Comparison of ENCODE assay signal across 14 cellular contexts in the genomic region with DNA sequence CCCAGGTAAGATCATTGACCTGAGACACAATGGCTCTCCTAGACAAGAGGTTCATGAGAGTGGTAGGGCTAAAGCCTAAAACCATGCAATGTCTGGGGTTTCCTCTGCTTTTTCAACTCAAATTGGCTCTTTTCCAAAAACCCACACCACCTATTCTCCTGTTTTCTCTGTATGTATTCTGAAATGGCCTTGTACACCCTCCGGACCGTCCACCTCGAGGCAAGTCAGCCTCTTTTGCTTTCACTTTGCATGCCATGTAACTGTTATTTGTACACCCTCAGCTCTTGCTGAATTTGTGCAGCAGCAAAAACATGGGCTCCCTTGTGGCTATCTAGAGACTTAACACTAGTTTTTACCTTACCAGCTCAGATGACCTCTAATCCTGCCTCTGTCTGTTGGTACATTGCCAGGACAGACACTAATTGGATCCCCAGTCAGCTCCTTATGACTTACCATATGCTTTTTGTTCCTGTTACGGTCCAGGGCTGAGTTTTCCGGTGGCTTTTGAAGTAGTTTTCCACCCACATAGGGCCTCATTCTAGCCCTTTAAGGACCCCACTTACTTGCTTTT.
"Had no signal": no experiment of that assay in that cellular context is flagged by ENCODE, and none has a peak within 500 bp of the region (broad histone marks: within the 10 kb centered on the region; RNA-seq: fewer than 3 reads in every experiment).

No MANE protein-coding gene starts in this region.

- FAIRE-seq: colon had no signal

- H3K9me3 ChIP-seq: ovary had no signal

- H3K4me1 ChIP-seq: heart left ventricle, sigmoid colon had no signal

- DNase-seq: activated CD8-positive, alpha-beta memory T cell treated with anti-CD3 and anti-CD28 coated beads, Interleukin-2, amount 50 U/mL, for 48 hours; activated CD8-positive, alpha-beta T cell treated with anti-CD3 and anti-CD28 coated beads for 36 hours; activated naive CD4-positive, alpha-beta T cell; aorta; foreskin melanocyte; heart left ventricle; islet precursor cell; left ventricle myocardium superior; ovary; sigmoid colon; stimulated activated CD4-positive, alpha-beta T cell treated with anti-CD3 and anti-CD28 coated beads, Interleukin-2, amount 100 ng/mL, for 24 hours; stimulated activated naive CD4-positive, alpha-beta T cell; T-helper 9 cell had no signal

- H3K27me3 ChIP-seq: heart left ventricle, sigmoid colon had no signal

- H3K4me3 ChIP-seq: ovary, sigmoid colon had no signal

- ATAC-seq: activated CD8-positive, alpha-beta T cell treated with anti-CD3 and anti-CD28 coated beads for 36 hours; heart left ventricle; left ventricle myocardium superior had no signal

- H3K36me3 ChIP-seq: ovary, sigmoid colon had no signal

- H3K27ac ChIP-seq: heart left ventricle, ovary, sigmoid colon had no signal
